Comparison of ENCODE assay signal across 38 cellular contexts in genomic region chr4:154444958-154445357, GRCh38. TPM values are rescaled to one million over a fixed set of nuclear protein-coding genes. Genes with fewer than 3 reads are reported as not detected.
"Had no signal": no experiment of that assay in that cellular context is flagged by ENCODE, and none has a peak within 500 bp of the region (broad histone marks: within the 10 kb centered on the region; RNA-seq: fewer than 3 reads in every experiment).

No MANE protein-coding gene starts in this region.

- H3K9me3 ChIP-seq: adrenal gland, ascending aorta, body of pancreas, breast epithelium had no signal

- H3K4me3 ChIP-seq: adrenal gland, ascending aorta, body of pancreas, breast epithelium, cardiac muscle cell had no signal

- H3K27me3 ChIP-seq: adrenal gland, ascending aorta, body of pancreas, brain microvascular endothelial cell, breast epithelium had no signal

- H3K4me1 ChIP-seq: adrenal gland, ascending aorta, body of pancreas, breast epithelium had no signal

- DNase-seq: activated effector memory CD4-positive, alpha-beta T cell treated with anti-CD3 and anti-CD28 coated beads, Interleukin-2, amount 50 U/mL, for 16 hours; activated effector memory CD4-positive, alpha-beta T cell treated with Interleukin-2 at 50 U/mL for 16 hours; activated gamma-delta T cell; activated gamma-delta T cell treated with Interleukin-2 at 50 U/mL for 16 hours; activated naive CD4-positive, alpha-beta T cell; activated naive CD4-positive, alpha-beta T cell treated with anti-CD3 and anti-CD28 coated beads for 36 hours; activated naive CD4-positive, alpha-beta T cell treated with anti-CD3 and anti-CD28 coated beads, Interleukin-2, amount 10 ng/mL, durations not matched to agents 7 days and 5 days; activated naive CD4-positive, alpha-beta T cell treated with anti-CD3 and anti-CD28 coated beads, Interleukin-2, amount 50 U/mL, for 16 hours; activated naive CD4-positive, alpha-beta T cell treated with Interleukin-2 at 50 U/mL for 16 hours; activated naive CD8-positive, alpha-beta T cell treated with anti-CD3 and anti-CD28 coated beads for 36 hours; activated naive CD8-positive, alpha-beta T cell treated with anti-CD3 and anti-CD28 coated beads, Interleukin-2, amount 10 ng/mL, durations not matched to agents 7 days and 5 days; activated naive CD8-positive, alpha-beta T cell treated with anti-CD3 and anti-CD28 coated beads, Interleukin-2, amount 50 U/mL, for 24 hours; activated T-cell treated with anti-CD3 and anti-CD28 coated beads, Interleukin-2, amount 50 U/mL, for 1 hour; activated T-cell treated with anti-CD3 and anti-CD28 coated beads, Interleukin-2, amount 50 U/mL, for 24 hours; activated T-cell treated with anti-CD3 and anti-CD28 coated beads, Interleukin-2, amount 50 U/mL, for 4 hours; activated T-cell treated with anti-CD3 and anti-CD28 coated beads, Interleukin-2, amount 50 U/mL, for 48 hours; activated T-cell treated with anti-CD3 and anti-CD28 coated beads, Interleukin-2, amount 50 U/mL, for 72 hours; adrenal gland; amniotic stem cell; amygdala; anterior cingulate cortex; aorta; body of pancreas; brain microvascular endothelial cell; caudate nucleus; central memory CD4-positive, alpha-beta T cell; cerebellar nuclear complex had no signal

- ATAC-seq: activated naive CD4-positive, alpha-beta T cell treated with anti-CD3 and anti-CD28 coated beads, Interleukin-2, amount 50 U/mL, for 72 hours; activated naive CD8-positive, alpha-beta T cell treated with anti-CD3 and anti-CD28 coated beads, Interleukin-2, amount 50 U/mL, for 24 hours; activated T-cell treated with anti-CD3 and anti-CD28 coated beads, Interleukin-2, amount 50 U/mL, for 4 hours; activated T-cell treated with anti-CD3 and anti-CD28 coated beads, Interleukin-2, amount 50 U/mL, for 72 hours; activated T-helper 17 cell treated with anti-CD3 and anti-CD28 coated beads, Interleukin-2, amount 50 U/mL, for 72 hours; body of pancreas had no signal

- H3K27ac ChIP-seq: adrenal gland, ascending aorta, body of pancreas, brain microvascular endothelial cell, breast epithelium, cardiac muscle cell had no signal

- H3K36me3 ChIP-seq: adrenal gland, ascending aorta, brain microvascular endothelial cell, breast epithelium, cardiac muscle cell had no signal

- FAIRE-seq: astrocyte, bronchial epithelial cell had no signal

RNA-seq across cellular contexts. Expression of gene DCHS2, which starts 46.6 kb away (rescaled TPM):
- total RNA-seq: activated naive CD4-positive, alpha-beta T cell treated with anti-CD3 and anti-CD28 coated beads for 36 hours; activated naive CD4-positive, alpha-beta T cell treated with anti-CD3 and anti-CD28 coated beads, Interleukin-2, amount 50 U/mL, for 72 hours; activated naive CD8-positive, alpha-beta T cell treated with anti-CD3 and anti-CD28 coated beads for 36 hours; activated T-cell treated with anti-CD3 and anti-CD28 coated beads, Interleukin-2, amount 50 U/mL, for 72 hours; activated T-helper 1 cell treated with anti-CD3 and anti-CD28 coated beads, Interleukin-12 subunit alpha, Interleukin-12 subunit beta, Interleukin-2, Interleukin-4 antibody, amounts not matched to agents 30 ng/mL and 10 ng/mL and 1 ng/mL, durations not matched to agents 14 hours and 24 hours and 36 hours; activated T-helper 17 cell treated with anti-CD3 and anti-CD28 coated beads, Interleukin-2, amount 50 U/mL, for 72 hours; activated T-helper 2 cell treated with anti-CD3 and anti-CD28 coated beads, Interferon-gamma antibody, Interleukin-2, Interleukin-4, amounts not matched to agents 10 μg/mL and 5 μg/mL and 100 μg/mL, durations not matched to agents 14 hours and 24 hours and 36 hours; ascending aorta; bronchial epithelial cell; cardiac septum; chondrocyte had no signal
- polyA plus RNA-seq: cardiac muscle cell had no signal
